In the genomic region with DNA sequence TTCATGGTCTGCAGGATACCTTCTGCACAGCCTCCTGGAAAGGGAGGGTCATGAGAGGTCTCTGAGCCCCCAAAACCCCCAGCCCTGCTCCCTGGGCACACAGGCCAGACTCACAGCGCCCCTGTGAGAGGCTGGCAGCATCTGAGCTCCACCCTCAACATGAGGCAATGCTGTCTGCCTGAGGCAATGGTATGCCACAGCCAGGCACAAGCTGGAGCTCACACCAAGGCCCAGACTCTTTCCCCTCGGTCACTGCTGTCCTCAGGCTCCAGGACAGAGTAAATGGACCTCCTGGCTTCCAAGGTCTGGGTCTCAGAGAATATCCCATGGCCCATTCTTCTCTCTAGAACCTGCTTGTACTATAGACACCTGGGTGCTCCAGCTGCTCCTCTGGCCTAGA, we compare ENCODE assay signal across 22 cellular contexts. TPM values are rescaled to one million over a fixed set of nuclear protein-coding genes. Genes with fewer than 3 reads are reported as not detected.
A peak's percentile ranks its signal among the peaks of the same experiment; 100 is the strongest.
DNase-seq lines count a peak whose midpoint lies in the region; ATAC-seq, FAIRE-seq and TF ChIP-seq lines count a peak whose summit lies in the region.
"Had no signal": no experiment of that assay in that cellular context is flagged by ENCODE, and none has a peak within 500 bp of the region (broad histone marks: within the 10 kb centered on the region; RNA-seq: fewer than 3 reads in every experiment).

No MANE protein-coding gene starts in this region.

- 50 to 84% (median 78%) methylated on average over 1 to 2 of the region's 2 CpGs for WGBS in heart left ventricle, 4 donors

- no peaks in the 10 kb centered on the region for H3K9me3 Mint-ChIP-seq in immature natural killer cell
- H3K9me3 Mint-ChIP-seq: mesothelial cell of epicardium, type B pancreatic cell had no signal

- peak in 1 of 5 donors; percentile 44 for DNase-seq in heart left ventricle
- DNase-seq in left ventricle myocardium superior = no peak
- no peak for DNase-seq in RWPE1 (ENCODE audit: low spot score)
- DNase-seq in immature natural killer cell = no peak
- no peak for DNase-seq in uterus
- DNase-seq in NAMALWA (ENCODE audit: low spot score) = no peak
- no peak for DNase-seq in brain microvascular endothelial cell
- no peak for DNase-seq in urothelium cell line (ENCODE audit: low spot score)
- DNase-seq: activated CD4-positive, alpha-beta T cell treated with anti-CD3 and anti-CD28 coated beads for 4 hours; activated T-cell treated with anti-CD3 and anti-CD28 coated beads, Interleukin-2, amount 50 U/mL, for 72 hours; anterior cingulate cortex; IMR-90; NCI-H1092 treated with DMSO at 0.1 percent for 48 hours; NCI-H774; RPMI8226; stimulated activated CD4-positive, alpha-beta T cell treated with anti-CD3 and anti-CD28 coated beads, Interleukin-4, amount 100 ng/mL, for 4 hours had no signal

- no peak for TF ChIP-seq CTCF in heart left ventricle (IDR thresholded peaks at IDR 0.05)
- TF ChIP-seq CTCF in RWPE1 (conservative IDR thresholded peaks at IDR 0.05; ENCODE audit: low read depth) = no peak
- TF ChIP-seq CTCF in uterus (IDR thresholded peaks at IDR 0.05) = no peak
- TF ChIP-seq CTCF in brain microvascular endothelial cell (IDR thresholded peaks at IDR 0.05; ENCODE audit: low read depth, low read length, missing control alignments) = no peak

- peaks cover 27 to 42% (median 31%) of the 10 kb centered on the region in 3 donors for H3K27me3 Mint-ChIP-seq in immature natural killer cell (ENCODE audit: low read depth in 3 of 3)
- H3K27me3 Mint-ChIP-seq: type B pancreatic cell had no signal

- POLR2A ChIA-PET in RWPE1 (lab: Yijun Ruan, JAX; ENCODE audit: low non-redundant PET) = interaction anchor here (0.5 kb wide), 1 partner anchor 18 kb away, joined by 3 read pairs; no protein-coding TSS in a partner anchor

- FAIRE-seq in urothelium cell line (lab: Jason Lieb, UNC) = no peak
- FAIRE-seq: colon, D721Med, islet of Langerhans had no signal

- H3K27me3 ChIP-seq in heart left ventricle (no peaks in the 10 kb centered on the region), uterus (no peaks in the 10 kb centered on the region), brain microvascular endothelial cell (replicated peaks) (no peaks in the 10 kb centered on the region)

- H3K27ac ChIP-seq in heart left ventricle (peak overlapping the region in 6 of 12 donors; percentile 5 to 62 (median 24)), RWPE1 (0 out of 2 replicates have a peak overlapping the region, but pooled peaks have one; percentile 5), uterus (peak overlapping the region; percentile 13 to 35), brain microvascular endothelial cell (no peak overlapping the region)
- H3K27ac ChIP-seq: epithelial cell of prostate had no signal

- ATAC-seq in heart left ventricle (peak in 3 of 4 donors; percentile 7 to 16 (median 10)), left ventricle myocardium superior (no peak)
- ATAC-seq: activated T-cell treated with anti-CD3 and anti-CD28 coated beads, Interleukin-2, amount 50 U/mL, for 72 hours had no signal

- peaks cover 12 to 34% (median 13%) of the 10 kb centered on the region in 3 donors for H3K36me3 Mint-ChIP-seq in immature natural killer cell

- CTCF ChIA-PET in RWPE1 (lab: Yijun Ruan, JAX) = interaction anchor here (1.0 kb wide), 1 partner anchor 16 kb away, joined by 5 read pairs; no protein-coding TSS in a partner anchor

- H3K36me3 ChIP-seq in heart left ventricle (peaks cover 0 to 68% (median 52%) of the 10 kb centered on the region in 9 donors), uterus (no peaks in the 10 kb centered on the region), brain microvascular endothelial cell (replicated peaks) (peaks cover 47% of the 10 kb centered on the region)

- H3K4me1 Mint-ChIP-seq in immature natural killer cell = peaks cover 76 to 84% of the 10 kb centered on the region in 2 donors

- intact Hi-C loops in heart left ventricle (cut with DNase I) (loop anchor here in 1 of 10 donors (10.0 kb wide), 1 partner anchor 121 kb away; the partner anchor contains the start of gene GPATCH4), left ventricle myocardium superior (cut with micrococcal nuclease) (no loop called here), uterus (cut with DNase I; ENCODE audit: low total_unique reads) (no loop called here)

- TF ChIP-seq POLR2A in heart left ventricle (IDR thresholded peaks at IDR 0.05) = no peak
- no peak for TF ChIP-seq POLR2A in uterus (IDR thresholded peaks at IDR 0.05)

- H3K27ac Mint-ChIP-seq in immature natural killer cell = peak overlapping the region in 5 of 6 donors; percentile 11 to 87 (median 65)
- H3K27ac Mint-ChIP-seq: mesothelial cell of epicardium, type B pancreatic cell had no signal

- no peak overlapping the region for H3K4me3 ChIP-seq in heart left ventricle
- H3K4me3 ChIP-seq in uterus = no peak overlapping the region
- H3K4me3 ChIP-seq in brain microvascular endothelial cell (ENCODE audit: low read depth, low read length) = no peak overlapping the region

- H3K4me1 ChIP-seq in heart left ventricle (peaks cover under 1 to 98% (median 77%) of the 10 kb centered on the region in 12 donors), uterus (peaks cover under 1 to 15% of the 10 kb centered on the region in 2 donors)

- peak overlapping the region in 1 of 5 donors; percentile 21 for H3K4me3 Mint-ChIP-seq in immature natural killer cell
- H3K4me3 Mint-ChIP-seq: activated T-cell treated with anti-CD3 and anti-CD28 coated beads, Interleukin-2, amount 50 U/mL, for 72 hours; mesothelial cell of epicardium; type B pancreatic cell had no signal

- in situ Hi-C loops in brain microvascular endothelial cell (cut with HindIII; ENCODE audit: low pct_ligation_motif_present, low sequenced_read_pairs) = no loop called here

- no peaks in the 10 kb centered on the region for H3K9me3 ChIP-seq in heart left ventricle
- H3K9me3 ChIP-seq in uterus = no peaks in the 10 kb centered on the region

RNA-seq across cellular contexts. Expression of gene MEF2D, which starts 17.2 kb away (rescaled TPM):
- total RNA-seq in heart left ventricle = 100 to 1,000 TPM in 3 of 9 donors, 10 to 100 TPM in 6; 75.0 to 203 (median 93.2) TPM
- 10 to 100 TPM; 40.5 to 68.8 TPM for polyA plus RNA-seq in heart left ventricle
- 116 TPM for total RNA-seq in left ventricle myocardium superior
- polyA plus RNA-seq in immature natural killer cell = 10 to 100 TPM in 1 of 3 donors, 1 to 10 TPM in 2; 5.0 to 22.8 (median 6.0) TPM
- 100 to 1,000 TPM in 1 of 4 donors, 10 to 100 TPM in 2, 1 to 10 TPM in 1; 8.4 to 101 (median 35.1) TPM for total RNA-seq in uterus
